ENCODE assay signal across 23 cellular contexts in genomic region chr3:40264437-40264836, GRCh38.
"Had no signal": no experiment of that assay in that cellular context is flagged by ENCODE, and none has a peak within 500 bp of the region (broad histone marks: within the 10 kb centered on the region; RNA-seq: fewer than 3 reads in every experiment).

No MANE protein-coding gene starts in this region.

- H3K4me3 ChIP-seq: coronary artery, dorsolateral prefrontal cortex, esophagus muscularis mucosa, gastroesophageal sphincter, heart left ventricle, hepatocyte, left lung, lower lobe of right lung, mucosa of descending colon had no signal

- H3K27ac ChIP-seq: coronary artery, dorsolateral prefrontal cortex, esophagus muscularis mucosa, foreskin keratinocyte, gastroesophageal sphincter, heart left ventricle, hepatocyte, left lung, lower lobe of right lung had no signal

- FAIRE-seq: endothelial cell of umbilical vein, frontal cortex, keratinocyte had no signal

- DNase-seq: dermis blood vessel endothelial cell; dorsolateral prefrontal cortex; effector CD4-positive, alpha-beta T cell; effector memory CD4-positive, alpha-beta T cell; foreskin keratinocyte; heart left ventricle; hypothalamus; immature natural killer cell; left cardiac atrium; left lung; left ventricle myocardium superior; lower lobe of right lung; mesenchymal stem cell; mucosa of descending colon; naive B cell; naive thymus-derived CD8-positive, alpha-beta T cell had no signal
